In genomic region chr7:102426268-102427031, GRCh38 we compare ENCODE assay signal across 8 cellular contexts. TPM values are rescaled to one million over a fixed set of nuclear protein-coding genes. Genes with fewer than 3 reads are reported as not detected.
DNase-seq lines count a peak whose midpoint lies in the region; ATAC-seq and TF ChIP-seq lines count a peak whose summit lies in the region.

No MANE protein-coding gene starts in this region.

- TF ChIP-seq POLR2A in esophagus muscularis mucosa (IDR thresholded peaks at IDR 0.05; ENCODE audit: low read depth) = no peak
- TF ChIP-seq POLR2A in uterus (IDR thresholded peaks at IDR 0.05) = no peak

- H3K4me3 ChIP-seq in esophagus muscularis mucosa = no peak overlapping the region
- no peak overlapping the region for H3K4me3 ChIP-seq in uterus

- H3K9me3 ChIP-seq in esophagus muscularis mucosa (no peaks in the 10 kb centered on the region), uterus (no peaks in the 10 kb centered on the region)

- H3K27ac ChIP-seq in esophagus muscularis mucosa (replicated peaks in 1 of 4) = peak overlapping the region in 3 of 4 donors; percentile 7 to 58 (median 27)
- H3K27ac ChIP-seq in uterus = no peak overlapping the region

- peak; percentile 82 for DNase-seq in GM19238 (ENCODE audit: insufficient read length, low spot score)
- DNase-seq in activated CD4-positive, alpha-beta T cell treated with anti-CD3 and anti-CD28 coated beads for 48 hours = peak; percentile 87
- DNase-seq in esophagus muscularis mucosa (ENCODE audit: extremely low spot score) = no peak
- peak; percentile 45 for DNase-seq in stimulated activated CD8-positive, alpha-beta memory T cell treated with anti-CD3 and anti-CD28 coated beads, Interleukin-12 subunit alpha, Interleukin-12 subunit beta, amount 100 ng/mL, for 1 hour (ENCODE audit: low read depth)
- DNase-seq in uterus = no peak
- DNase-seq in middle frontal gyrus (ENCODE audit: extremely low spot score, low spot score) = no peak
- DNase-seq in SHP77 treated with DMSO at 0.1 percent for 48 hours (lab: John Stamatoyannopoulos, UW) = no peak

- TF ChIP-seq CTCF in esophagus muscularis mucosa (IDR thresholded peaks at IDR 0.05) (no peak), uterus (IDR thresholded peaks at IDR 0.05) (no peak)

- TF ChIP-seq EP300 in esophagus muscularis mucosa (IDR thresholded peaks at IDR 0.05) = no peak

- H3K27me3 ChIP-seq in esophagus muscularis mucosa = no peaks in the 10 kb centered on the region
- no peaks in the 10 kb centered on the region for H3K27me3 ChIP-seq in uterus

- WGBS in esophagus muscularis mucosa = 77% methylated on average over 16 of the region's 16 CpGs

- ATAC-seq in HG03175 (IDR thresholded peaks at IDR 0.05; ENCODE audit: unreplicated experiment) = peak; percentile 50

- intact Hi-C loops in esophagus muscularis mucosa (cut with DNase I) = no loop called here
- intact Hi-C loops in uterus (cut with DNase I; ENCODE audit: low total_unique reads) = no loop called here

- H3K36me3 ChIP-seq in esophagus muscularis mucosa = peaks cover 19 to 64% (median 55%) of the 10 kb centered on the region in 4 donors
- no peaks in the 10 kb centered on the region for H3K36me3 ChIP-seq in uterus

- peaks cover 0 to 7% (median 4%) of the 10 kb centered on the region in 4 donors for H3K4me1 ChIP-seq in esophagus muscularis mucosa
- H3K4me1 ChIP-seq in uterus = no peaks in the 10 kb centered on the region

RNA-seq across cellular contexts. Expression of gene ORAI2, which starts 6.9 kb away (rescaled TPM):
- 10 to 100 TPM in 3 of 4 donors, 1 to 10 TPM in 1; 6.2 to 16.0 (median 12.3) TPM for total RNA-seq in esophagus muscularis mucosa
- total RNA-seq in uterus = 10 to 100 TPM; 15.6 to 48.9 (median 39.0) TPM

RNA-seq across cellular contexts. Expression of gene PRKRIP1, which starts 30.3 kb away (rescaled TPM):
- total RNA-seq in esophagus muscularis mucosa (10 to 100 TPM; 14.7 to 21.6 (median 19.2) TPM), uterus (10 to 100 TPM; 16.1 to 36.6 (median 25.4) TPM)

RNA-seq across cellular contexts. Expression of gene ALKBH4, which starts 38.2 kb away (rescaled TPM):
- total RNA-seq in esophagus muscularis mucosa = 10 to 100 TPM in 3 of 4 donors, 1 to 10 TPM in 1; 8.3 to 19.4 (median 16.0) TPM
- 10 to 100 TPM in 3 of 4 donors, 1 to 10 TPM in 1; 8.7 to 31.3 (median 15.8) TPM for total RNA-seq in uterus

RNA-seq across cellular contexts. Expression of gene LRWD1, which starts 38.3 kb away (rescaled TPM):
- 10 to 100 TPM in 3 of 4 donors, 1 to 10 TPM in 1; 10.0 to 32.7 (median 17.0) TPM for total RNA-seq in esophagus muscularis mucosa
- total RNA-seq in uterus = 10 to 100 TPM; 16.7 to 25.6 (median 22.4) TPM

RNA-seq across cellular contexts. Expression of gene POLR2J, which starts 52.3 kb away (rescaled TPM):
- total RNA-seq in esophagus muscularis mucosa (10 to 100 TPM; 20.7 to 31.1 (median 25.8) TPM), uterus (10 to 100 TPM in 3 of 4 donors, 1 to 10 TPM in 1; 8.2 to 38.8 (median 14.0) TPM)

Comparison
In these comparisons a context has a peak if more than half of its experiments do, and no peak if none do; other contexts are left out.
1. DNase-seq: peak in GM19238 (single experiment), activated CD4-positive, alpha-beta T cell treated with anti-CD3 and anti-CD28 coated beads for 48 hours (single experiment) and stimulated activated CD8-positive, alpha-beta memory T cell treated with anti-CD3 and anti-CD28 coated beads, Interleukin-12 subunit alpha, Interleukin-12 subunit beta, amount 100 ng/mL, for 1 hour (single experiment); none in esophagus muscularis mucosa (single experiment), uterus (0 of 2), middle frontal gyrus (single experiment) and SHP77 treated with DMSO at 0.1 percent for 48 hours (single experiment).
2. H3K27ac ChIP-seq: peak in esophagus muscularis mucosa (3 of 4); none in uterus (0 of 2).